In genomic region chr1:232622378-232622777, GRCh38 we compare ENCODE assay signal across 1 cellular context.
TF ChIP-seq lines count a peak whose summit lies in the region.

No MANE protein-coding gene starts in this region.

TF ChIP-seq in HCT116, 20 proteins besides CTCF, POLR2A, EP300 and RAD21:
- TF ChIP-seq ZFX (IDR thresholded peaks at IDR 0.05) = no peak
- no peak for TF ChIP-seq EZH2phosphoT487 (IDR thresholded peaks at IDR 0.05; ENCODE audit: borderline replicate concordance)
- peak; percentile 81 for TF ChIP-seq JUND (IDR thresholded peaks at IDR 0.05)
- TF ChIP-seq SIN3A (IDR thresholded peaks at IDR 0.05; ENCODE audit: low read depth) = peak; percentile 48; the same call in 1 of the 2 replicates
- no peak for TF ChIP-seq ZNF274 (IDR thresholded peaks at IDR 0.05; ENCODE audit: low read depth, low read length)
- TF ChIP-seq FOSL1 (IDR thresholded peaks at IDR 0.05; ENCODE audit: low read depth) = peak; percentile 71
- TF ChIP-seq YY1 (IDR thresholded peaks at IDR 0.05; ENCODE audit: extremely low read depth, insufficient replicate concordance, low read depth, low read length) = no peak
- 0 out of 2 replicates have a peak, but pooled peaks have one; percentile 27 for TF ChIP-seq SRF (IDR thresholded peaks at IDR 0.05; ENCODE audit: low read depth)
- TF ChIP-seq TCF7L2 (IDR thresholded peaks at IDR 0.05; ENCODE audit: borderline replicate concordance, extremely low read depth, insufficient read depth, insufficient read length) = peak; percentile 75
- TF ChIP-seq ZBTB33 (IDR thresholded peaks at IDR 0.05; ENCODE audit: extremely low read depth, insufficient replicate concordance, low read length) = no peak
- TF ChIP-seq CBX3 (IDR thresholded peaks at IDR 0.05; ENCODE audit: low read depth) = peak; percentile 73; the same call in 1 of the 2 replicates
- TF ChIP-seq SP1 (IDR thresholded peaks at IDR 0.05; ENCODE audit: low read depth) = peak; percentile 80
- no peak for TF ChIP-seq REST (IDR thresholded peaks at IDR 0.05; ENCODE audit: low read depth)
- no peak for TF ChIP-seq ELF1 (IDR thresholded peaks at IDR 0.05; ENCODE audit: borderline replicate concordance, low read depth)
- peak; percentile 44; the same call in 1 of the 2 replicates for TF ChIP-seq POLR2AphosphoS5 (IDR thresholded peaks at IDR 0.05; ENCODE audit: low read depth, low read length)
- TF ChIP-seq ATF3 (IDR thresholded peaks at IDR 0.05) = no peak; the same call in 1 of the 2 replicates
- TF ChIP-seq EZH2 (IDR thresholded peaks at IDR 0.05) = no peak
- no peak for TF ChIP-seq EGR1 (IDR thresholded peaks at IDR 0.05; ENCODE audit: low read depth)
- peak; percentile 59 for TF ChIP-seq CEBPB (IDR thresholded peaks at IDR 0.05; ENCODE audit: low read depth)
- peak; percentile 65; the same call in 1 of the 2 replicates for TF ChIP-seq MAX (IDR thresholded peaks at IDR 0.05)
